Comparison of ENCODE assay signal across 30 cellular contexts in the genomic region with DNA sequence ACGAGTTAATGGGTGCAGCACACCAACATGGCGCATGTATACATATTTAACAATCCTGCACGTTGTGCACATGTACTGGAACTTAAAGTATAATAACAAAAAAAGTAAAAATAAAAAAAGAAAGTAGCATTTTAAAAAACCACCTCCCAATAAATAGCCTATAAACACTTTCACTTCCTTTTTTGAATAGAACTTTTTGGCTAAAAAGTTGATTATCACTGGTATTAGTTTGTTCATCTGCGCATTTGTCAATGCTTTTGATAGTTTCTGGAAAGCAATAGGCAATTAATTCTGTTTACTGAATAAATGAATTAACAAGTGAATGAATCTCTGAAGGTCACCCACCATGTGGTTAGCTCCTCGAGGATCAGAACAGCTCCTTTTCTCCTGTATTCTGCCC.
"Had no signal": no experiment of that assay in that cellular context is flagged by ENCODE, and none has a peak within 500 bp of the region (broad histone marks: within the 10 kb centered on the region; RNA-seq: fewer than 3 reads in every experiment).

No MANE protein-coding gene starts in this region.

- H3K27me3 ChIP-seq: esophagus muscularis mucosa, heart left ventricle, neural progenitor cell, right atrium auricular region, upper lobe of left lung had no signal

- H3K27me3 Mint-ChIP-seq: activated CD4-positive, alpha-beta memory T cell treated with anti-CD3 and anti-CD28 coated beads, Interleukin-2, amount 10 ng/mL, durations not matched to agents 7 days and 5 days; activated CD4-positive, alpha-beta T cell treated with anti-CD3 and anti-CD28 coated beads, Interleukin-2, amount 10 ng/mL, durations not matched to agents 24 days and 14 days; activated T-cell treated with anti-CD3 and anti-CD28 coated beads, Interleukin-2, amount 50 U/mL, for 24 hours; central memory CD8-positive, alpha-beta T cell; dendritic cell treated with granulocyte-macrophage colony-stimulating factor and Interleukin-4, amounts not matched to agents 40 ng/mL and 50 ng/mL, for 4 days; stimulated activated naive CD8-positive, alpha-beta T cell treated with anti-CD3 and anti-CD28 coated beads, Interleukin-15, amount 100 ng/mL, for 72 hours had no signal

- H3K4me3 Mint-ChIP-seq: activated CD4-positive, alpha-beta memory T cell treated with anti-CD3 and anti-CD28 coated beads, Interleukin-2, amount 10 ng/mL, durations not matched to agents 7 days and 5 days; activated CD4-positive, alpha-beta T cell treated with anti-CD3 and anti-CD28 coated beads, Interleukin-2, amount 10 ng/mL, durations not matched to agents 24 days and 14 days; activated T-cell treated with anti-CD3 and anti-CD28 coated beads, Interleukin-2, amount 50 U/mL, for 24 hours; central memory CD8-positive, alpha-beta T cell; dendritic cell treated with granulocyte-macrophage colony-stimulating factor and Interleukin-4, amounts not matched to agents 40 ng/mL and 50 ng/mL, for 4 days; immature natural killer cell; natural killer cell; neural progenitor cell; T-helper 1 cell treated with Interleukin-12 subunit alpha and Interleukin-12 subunit beta and Interleukin-4 antibody, amounts not matched to agents 30 μg/mL and 1 μg/mL, for 36 hours had no signal

- H3K27ac Mint-ChIP-seq: activated CD4-positive, alpha-beta memory T cell treated with anti-CD3 and anti-CD28 coated beads, Interleukin-2, amount 10 ng/mL, durations not matched to agents 7 days and 5 days; activated naive CD4-positive, alpha-beta T cell treated with anti-CD3 and anti-CD28 coated beads, Interleukin-2, amount 50 U/mL, for 72 hours; activated T-cell treated with anti-CD3 and anti-CD28 coated beads, Interleukin-2, amount 50 U/mL, for 24 hours; dendritic cell treated with granulocyte-macrophage colony-stimulating factor and Interleukin-4, amounts not matched to agents 40 ng/mL and 50 ng/mL, for 4 days; immature natural killer cell; natural killer cell; neural progenitor cell; stimulated activated naive CD8-positive, alpha-beta T cell treated with anti-CD3 and anti-CD28 coated beads, Interleukin-15, amount 100 ng/mL, for 72 hours; T-helper 1 cell treated with Interleukin-12 subunit alpha and Interleukin-12 subunit beta and Interleukin-4 antibody, amounts not matched to agents 30 μg/mL and 1 μg/mL, for 36 hours had no signal

- H3K9ac ChIP-seq: neural progenitor cell had no signal

- H3K4me1 Mint-ChIP-seq: activated CD4-positive, alpha-beta memory T cell treated with anti-CD3 and anti-CD28 coated beads, Interleukin-2, amount 10 ng/mL, durations not matched to agents 7 days and 5 days had no signal

- H3K4me2 ChIP-seq: neural progenitor cell, smooth muscle cell had no signal

- H3K4me3 ChIP-seq: esophagus muscularis mucosa, heart left ventricle, neural progenitor cell, right atrium auricular region, smooth muscle cell, upper lobe of left lung had no signal

- DNase-seq: activated CD4-positive, alpha-beta memory T cell treated with anti-CD3 and anti-CD28 coated beads, Interleukin-2, amount 10 ng/mL, durations not matched to agents 7 days and 5 days; activated CD4-positive, alpha-beta T cell treated with anti-CD3 and anti-CD28 coated beads, Interleukin-2, amount 10 ng/mL, durations not matched to agents 24 days and 14 days; activated CD4-positive, CD25-positive, alpha-beta regulatory T cell treated with anti-CD3 and anti-CD28 coated beads, Interleukin-2, amount 50 U/mL, for 72 hours; activated CD8-positive, alpha-beta memory T cell treated with anti-CD3 and anti-CD28 coated beads, Interleukin-2, amount 50 U/mL, for 48 hours; activated naive CD4-positive, alpha-beta T cell; activated T-cell treated with anti-CD3 and anti-CD28 coated beads, Interleukin-2, amount 50 U/mL, for 24 hours; effector CD4-positive, alpha-beta T cell; foreskin keratinocyte; heart left ventricle; hypothalamus; immature natural killer cell; kidney; midbrain; natural killer cell; occipital lobe; stimulated activated naive CD8-positive, alpha-beta T cell treated with anti-CD3 and anti-CD28 coated beads, Interleukin-15, amount 100 ng/mL, for 72 hours; substantia nigra; T-helper 9 cell; upper lobe of left lung had no signal

- H3K36me3 Mint-ChIP-seq: natural killer cell, neural progenitor cell had no signal

- H2AFZ ChIP-seq: neural progenitor cell had no signal

- H3K27ac ChIP-seq: esophagus muscularis mucosa, foreskin keratinocyte, neural progenitor cell, right atrium auricular region, upper lobe of left lung, VCaP had no signal

- ATAC-seq: foreskin keratinocyte, natural killer cell had no signal

- H3K36me3 ChIP-seq: esophagus muscularis mucosa, heart left ventricle, neural progenitor cell, right atrium auricular region, upper lobe of left lung had no signal

- H3K9me3 ChIP-seq: esophagus muscularis mucosa, right atrium auricular region, upper lobe of left lung had no signal

- H3K9me3 Mint-ChIP-seq: activated CD4-positive, alpha-beta memory T cell treated with anti-CD3 and anti-CD28 coated beads, Interleukin-2, amount 10 ng/mL, durations not matched to agents 7 days and 5 days; activated T-cell treated with anti-CD3 and anti-CD28 coated beads, Interleukin-2, amount 50 U/mL, for 24 hours; central memory CD8-positive, alpha-beta T cell; immature natural killer cell; natural killer cell had no signal

- FAIRE-seq: bronchial epithelial cell, kidney, TTC549 had no signal

- H3K4me1 ChIP-seq: esophagus muscularis mucosa, foreskin keratinocyte, neural progenitor cell, right atrium auricular region had no signal
